In genomic region chr10:62045765-62046521, GRCh38 we compare ENCODE assay signal across 9 cellular contexts.
A peak's percentile ranks its signal among the peaks of the same experiment; 100 is the strongest.
DNase-seq lines count a peak whose midpoint lies in the region; ATAC-seq and TF ChIP-seq lines count a peak whose summit lies in the region.
"Had no signal": no experiment of that assay in that cellular context is flagged by ENCODE, and none has a peak within 500 bp of the region (broad histone marks: within the 10 kb centered on the region; RNA-seq: fewer than 3 reads in every experiment).

No MANE protein-coding gene starts in this region.

- H3K9me2 ChIP-seq in Karpas-422 (replicated peaks; ENCODE audit: insufficient read depth, low read length): no peaks in the 10 kb centered on the region

- H3K9ac ChIP-seq in BLaER1: no peak overlapping the region
- no peak overlapping the region for H3K9ac ChIP-seq in Karpas-422 (ENCODE audit: low read length)

- peaks cover 22% of the 10 kb centered on the region for H3K9me3 ChIP-seq in BLaER1
- no peaks in the 10 kb centered on the region for H3K9me3 ChIP-seq in Karpas-422 (ENCODE audit: low read length)
- H3K9me3 ChIP-seq in adrenal gland (replicated peaks in 1 of 3): no peaks in the 10 kb centered on the region

- DNase-seq in Karpas-422: no peak
- DNase-seq in adrenal gland: no peak
- peak; percentile 66 for DNase-seq in superior temporal gyrus (ENCODE audit: extremely low spot score)
- no peak for DNase-seq in GM10266 (ENCODE audit: extremely low spot score)

- no peak for ATAC-seq in HG02763 (IDR thresholded peaks at IDR 0.05; ENCODE audit: unreplicated experiment)
- ATAC-seq in GM21619 (IDR thresholded peaks at IDR 0.05; ENCODE audit: unreplicated experiment): no peak
- ATAC-seq: HCT116 had no signal

- H3K4me1 ChIP-seq in BLaER1 (peaks cover 99% of the 10 kb centered on the region), Karpas-422 (ENCODE audit: low read length) (peaks cover 84% of the 10 kb centered on the region), adrenal gland (replicated peaks in 1 of 2) (peaks cover 22 to 56% of the 10 kb centered on the region in 2 donors)

- H4K20me1 ChIP-seq in BLaER1 (peaks cover 9% of the 10 kb centered on the region; the same call in 1 of the 2 replicates), Karpas-422 (ENCODE audit: insufficient read depth, low read depth, low read length) (no peaks in the 10 kb centered on the region)

- H3K4me3 ChIP-seq in BLaER1 (no peak overlapping the region), Karpas-422 (ENCODE audit: low read length) (peak overlapping the region; percentile 25; the same call in 1 of the 2 replicates), adrenal gland (peak overlapping the region in 1 of 4 donors; percentile 7)

- H2AFZ ChIP-seq in Karpas-422 (ENCODE audit: low read length): no peak overlapping the region

- WGBS in adrenal gland, 4 donors: 35 to 46% (median 39%) methylated on average over 12 of the region's 12 CpGs

- H3K36me3 ChIP-seq in BLaER1 (peaks cover 61% of the 10 kb centered on the region), Karpas-422 (ENCODE audit: insufficient read depth, low read length) (no peaks in the 10 kb centered on the region), adrenal gland (replicated peaks in 1 of 2) (no peaks in the 10 kb centered on the region)

- intact Hi-C loops in adrenal gland (cut with DNase I): loop anchor here in 1 of 2 donors (10.0 kb wide), 1 partner anchor 199 kb away; no protein-coding TSS in a partner anchor

- H3K27ac ChIP-seq in BLaER1: peak overlapping the region; percentile 63
- no peak overlapping the region for H3K27ac ChIP-seq in Karpas-422 (ENCODE audit: low read length)
- peak overlapping the region in 4 of 5 donors; percentile 1 to 85 (median 46) for H3K27ac ChIP-seq in adrenal gland
- H3K27ac ChIP-seq in layer of hippocampus (ENCODE audit: low read depth, low read length): peak overlapping the region; percentile 88

- peak overlapping the region; percentile 60 for H3K4me2 ChIP-seq in BLaER1
- H3K4me2 ChIP-seq in Karpas-422 (ENCODE audit: low read depth, low read length, poor library complexity, severe bottlenecking): peak overlapping the region; percentile 43

- no peaks in the 10 kb centered on the region for H3K79me2 ChIP-seq in Karpas-422 (ENCODE audit: low read length)

- TF ChIP-seq CTCF in adrenal gland (IDR thresholded peaks at IDR 0.05) (no peak), GM10266 (IDR thresholded peaks at IDR 0.05; ENCODE audit: control insufficient read depth, insufficient read depth, low read depth, missing control alignments) (no peak)

- no peak for TF ChIP-seq POLR2A in adrenal gland (IDR thresholded peaks at IDR 0.05)

- H3K27me3 ChIP-seq in BLaER1 (no peaks in the 10 kb centered on the region), Karpas-422 (ENCODE audit: low read length) (no peaks in the 10 kb centered on the region), adrenal gland (no peaks in the 10 kb centered on the region), layer of hippocampus (ENCODE audit: control insufficient read depth, insufficient read depth, low read length) (no peaks in the 10 kb centered on the region)
